Comparison of ENCODE assay signal across 9 cellular contexts in genomic region chr3:12681586-12682371, GRCh38. TPM values are rescaled to one million over a fixed set of nuclear protein-coding genes. Genes with fewer than 3 reads are reported as not detected.
DNase-seq lines count a peak whose midpoint lies in the region; ATAC-seq, FAIRE-seq and TF ChIP-seq lines count a peak whose summit lies in the region.
"Had no signal": no experiment of that assay in that cellular context is flagged by ENCODE, and none has a peak within 500 bp of the region (broad histone marks: within the 10 kb centered on the region; RNA-seq: fewer than 3 reads in every experiment).

No MANE protein-coding gene starts in this region.

- H3K36me3 Mint-ChIP-seq in astrocyte (ENCODE audit: low read depth, unreplicated experiment): no peaks in the 10 kb centered on the region

- H3K4me3 Mint-ChIP-seq in astrocyte (ENCODE audit: unreplicated experiment): peak overlapping the region; percentile 20
- H3K4me3 Mint-ChIP-seq: central memory CD8-positive, alpha-beta T cell had no signal

- no peaks in the 10 kb centered on the region for H3K9me3 ChIP-seq in IMR-90 (ENCODE audit: control insufficient read depth, insufficient read depth, low read length)
- no peaks in the 10 kb centered on the region for H3K9me3 ChIP-seq in astrocyte (ENCODE audit: insufficient read depth, low read depth, low read length)
- H3K9me3 ChIP-seq in suprapubic skin: no peaks in the 10 kb centered on the region

- H2BK5ac ChIP-seq in IMR-90 (ENCODE audit: low read depth, low read length, poor library complexity, severe bottlenecking): peak overlapping the region; percentile 70

- no peak overlapping the region for H3K56ac ChIP-seq in IMR-90 (ENCODE audit: extremely low read depth, insufficient read depth, low read length)

- H3K4me1 ChIP-seq in IMR-90 (ENCODE audit: control insufficient read depth, insufficient read depth, low read length) (peaks cover 6% of the 10 kb centered on the region), astrocyte (ENCODE audit: insufficient read depth, low read length) (peaks cover 2% of the 10 kb centered on the region), suprapubic skin (no peaks in the 10 kb centered on the region)

- peak overlapping the region; percentile 84 to 94 for H4K8ac ChIP-seq in IMR-90 (ENCODE audit: low read depth in 2 of 2, low read length in 2 of 2)

- peak overlapping the region; percentile 62 for H3K14ac ChIP-seq in IMR-90 (replicated peaks; ENCODE audit: low read depth, low read length)

- 75% methylated on average over 1 of the region's 2 CpGs; no CpG with 5 or more reads in 1 of the 2 experiments for WGBS in IMR-90 (ENCODE audit: extremely low coverage in 2 of 2, insufficient read length in 1 of 2), 2 experiments
- WGBS in suprapubic skin: 85% methylated on average over 2 of the region's 2 CpGs

- no peaks in the 10 kb centered on the region for H3K79me2 ChIP-seq in astrocyte (ENCODE audit: insufficient read depth, low read length)

- H3K27ac ChIP-seq in IMR-90 (ENCODE audit: insufficient read depth, low read length) (peak overlapping the region; percentile 45; the same call in 1 of the 2 replicates), astrocyte (ENCODE audit: low read depth, low read length) (no peak overlapping the region), suprapubic skin (peak overlapping the region; percentile 35)

- H3K18ac ChIP-seq in IMR-90 (ENCODE audit: low read depth, low read length): peak overlapping the region; percentile 68

- POLR2A ChIA-PET in IMR-90 (lab: Charles Lee; ENCODE audit: unreplicated experiment): no interaction called here

- peak overlapping the region; percentile 67 for H3K27ac Mint-ChIP-seq in astrocyte (ENCODE audit: unreplicated experiment)

- H2AFZ ChIP-seq in IMR-90 (replicated peaks; ENCODE audit: low read length, poor library complexity) (peak overlapping the region; percentile 81), astrocyte (ENCODE audit: low read depth, low read length) (peak overlapping the region; percentile 8)

- peak overlapping the region; percentile 53; the same call in 1 of the 2 replicates for H4K91ac ChIP-seq in IMR-90 (ENCODE audit: insufficient read depth, low read depth, low read length)

- FAIRE-seq in astrocyte (lab: Jason Lieb, UNC): no peak

- intact Hi-C loops in IMR-90 (cut with micrococcal nuclease): no loop called here

- no peaks in the 10 kb centered on the region for H3K27me3 Mint-ChIP-seq in astrocyte (ENCODE audit: low read depth, unreplicated experiment)
- H3K27me3 Mint-ChIP-seq: central memory CD8-positive, alpha-beta T cell had no signal

- peak overlapping the region; percentile 62; the same call in 1 of the 2 replicates for H3K4ac ChIP-seq in IMR-90 (ENCODE audit: low read depth, low read length)

- peak overlapping the region; percentile 73; the same call in 1 of the 2 replicates for H2AK5ac ChIP-seq in IMR-90 (ENCODE audit: low read depth, low read length)

- H3K23ac ChIP-seq in IMR-90 (ENCODE audit: low read depth, low read length): 0 out of 2 replicates have a peak overlapping the region, but pooled peaks have one; percentile 43

- dilution Hi-C loops in IMR-90 (cut with HindIII; ENCODE audit: low sequenced_read_pairs, unreplicated experiment): no loop called here

- DNase-seq in IMR-90 (peak; percentile 78), astrocyte (ENCODE audit: low read depth) (peak; percentile 55), iris pigment epithelial cell (ENCODE audit: low read depth) (peak; percentile 88), suprapubic skin (ENCODE audit: low spot score in 2 of 2) (no peak), NCI-H446 treated with DMSO at 0.1 percent for 48 hours (lab: John Stamatoyannopoulos, UW) (no peak), NCI-H2171 (lab: John Stamatoyannopoulos, UW) (no peak), NCI-H1105 (lab: John Stamatoyannopoulos, UW) (no peak)

- no peak for TF ChIP-seq EP300 in suprapubic skin (IDR thresholded peaks at IDR 0.05)

- CTCF ChIA-PET in IMR-90 (lab: Yijun Ruan, JAX): interaction anchor here (0.6 to 1.6 kb wide), 3 partner anchors 19 to 314 kb away, joined by 3 to 4 read pairs (median 3); no protein-coding TSS in a partner anchor

- no peak for TF ChIP-seq RAD21 in IMR-90 (IDR thresholded peaks at IDR 0.05; ENCODE audit: low read length)

- H4K5ac ChIP-seq in IMR-90 (ENCODE audit: low read depth, low read length): peak overlapping the region; percentile 30

- H3K4me3 ChIP-seq in IMR-90 (ENCODE audit: insufficient read depth, low read depth, low read length): no peak overlapping the region
- no peak overlapping the region for H3K4me3 ChIP-seq in astrocyte (ENCODE audit: insufficient read depth, low read depth, low read length)
- no peak overlapping the region for H3K4me3 ChIP-seq in suprapubic skin

- BruUV-seq in IMR-90 (replicated peaks; lab: Mats Ljungman, UMichigan): no TSS peak

- ATAC-seq in IMR-90 (ENCODE audit: low read depth): peak; percentile 57
- no peak for ATAC-seq in GM21825 (IDR thresholded peaks at IDR 0.05; ENCODE audit: unreplicated experiment)

- H4K20me1 ChIP-seq in IMR-90 (ENCODE audit: insufficient read depth, low read length) (no peaks in the 10 kb centered on the region), astrocyte (ENCODE audit: insufficient read depth, low read length) (no peaks in the 10 kb centered on the region)

- H3K36me3 ChIP-seq in IMR-90 (ENCODE audit: control insufficient read depth, insufficient read depth, low read length) (no peaks in the 10 kb centered on the region), astrocyte (ENCODE audit: insufficient read depth, low read length) (no peaks in the 10 kb centered on the region), suprapubic skin (no peaks in the 10 kb centered on the region)

- in situ Hi-C loops in IMR-90 (cut with MboI; ENCODE audit: low sequenced_read_pairs): no loop called here

- H3K9me3 Mint-ChIP-seq in astrocyte (ENCODE audit: unreplicated experiment): peaks cover 2% of the 10 kb centered on the region
- H3K9me3 Mint-ChIP-seq: central memory CD8-positive, alpha-beta T cell had no signal

- H3K9ac ChIP-seq in IMR-90 (ENCODE audit: low read depth, low read length): no peak overlapping the region
- no peak overlapping the region for H3K9ac ChIP-seq in astrocyte (ENCODE audit: low read length)

- H2BK15ac ChIP-seq in IMR-90 (ENCODE audit: low read depth, low read length): peak overlapping the region; percentile 69; the same call in 2 of the 3 replicates

- TF ChIP-seq CTCF in IMR-90 (conservative IDR thresholded peaks at IDR 0.05; ENCODE audit: low read depth, low read length) (no peak), astrocyte (IDR thresholded peaks at IDR 0.05; ENCODE audit: insufficient read depth, low read depth, low read length) (no peak), suprapubic skin (IDR thresholded peaks at IDR 0.05) (no peak)

- peaks cover 5% of the 10 kb centered on the region; the same call in 1 of the 2 replicates for H3K9me1 ChIP-seq in IMR-90 (ENCODE audit: insufficient read depth, low read length)

- no peak for TF ChIP-seq POLR2A in IMR-90 (IDR thresholded peaks at IDR 0.05; ENCODE audit: low read depth, low read length)
- no peak for TF ChIP-seq POLR2A in suprapubic skin (IDR thresholded peaks at IDR 0.05)

- peak overlapping the region; percentile 14; the same call in 1 of the 2 replicates for H3K4me2 ChIP-seq in IMR-90 (ENCODE audit: low read depth, low read length)
- no peak overlapping the region for H3K4me2 ChIP-seq in astrocyte (ENCODE audit: low read length)

- no peaks in the 10 kb centered on the region for H3K27me3 ChIP-seq in IMR-90 (ENCODE audit: control insufficient read depth, insufficient read depth, low read length)
- H3K27me3 ChIP-seq in astrocyte (ENCODE audit: insufficient read depth, low read length): no peaks in the 10 kb centered on the region
- H3K27me3 ChIP-seq in suprapubic skin: no peaks in the 10 kb centered on the region

- peak overlapping the region; percentile 41; the same call in 1 of the 2 replicates for H2BK20ac ChIP-seq in IMR-90 (ENCODE audit: low read depth, low read length)

- H3K79me1 ChIP-seq in IMR-90 (ENCODE audit: low read depth in 1 of 2, low read length in 2 of 2): no peaks in the 10 kb centered on the region; a peak in 1 of 4 replicates

- H3K4me1 Mint-ChIP-seq in astrocyte (ENCODE audit: low read depth, unreplicated experiment): no peaks in the 10 kb centered on the region
- H3K4me1 Mint-ChIP-seq: central memory CD8-positive, alpha-beta T cell had no signal

- peak overlapping the region; percentile 8 for H2AK9ac ChIP-seq in IMR-90 (replicated peaks; ENCODE audit: low read depth, low read length, poor library complexity)

- peak overlapping the region; percentile 44; the same call in 1 of the 2 replicates for H2BK120ac ChIP-seq in IMR-90 (ENCODE audit: low read depth, low read length)

TF ChIP-seq in IMR-90, 13 proteins besides CTCF, POLR2A, EP300 and RAD21:
- TF ChIP-seq MAFK (IDR thresholded peaks at IDR 0.05; ENCODE audit: low read depth, low read length) (no peak), CEBPB (IDR thresholded peaks at IDR 0.05; ENCODE audit: low read depth, low read length) (peak; percentile 79)

RNA-seq across cellular contexts. Expression of gene RAF1, which starts 17.9 kb away (rescaled TPM):
- total RNA-seq in IMR-90 (2012; rRNA removed) (128 and 151 TPM in 2 replicates), astrocyte (74.4 and 80.9 TPM in 2 replicates), suprapubic skin (100 to 1,000 TPM in 3 of 4 donors, 10 to 100 TPM in 1; 96.3 to 155 (median 123) TPM)
- 101 and 115 TPM in 2 replicates for polyA plus RNA-seq in IMR-90 (2012; rRNA removed)
- 38.5 and 44.5 TPM in 2 replicates for polyA plus RNA-seq in IMR-90 (2012; cell fraction: cytosol; rRNA removed)
- 102 and 261 TPM in 2 replicates for polyA plus RNA-seq in IMR-90 (2012; cell fraction: nucleus; rRNA removed; ENCODE audit: low replicate concordance)

Comparison
In these comparisons a context has a peak if more than half of its experiments do, and no peak if none do; other contexts are left out.
1. DNase-seq: peak in IMR-90 (single experiment), astrocyte (single experiment) and iris pigment epithelial cell (single experiment); none in suprapubic skin (0 of 2), NCI-H446 treated with DMSO at 0.1 percent for 48 hours (single experiment), NCI-H2171 (single experiment) and NCI-H1105 (single experiment).